In genomic region chr10:30510932-30511700, GRCh38 we compare ENCODE assay signal across 12 cellular contexts.
DNase-seq lines count a peak whose midpoint lies in the region; ATAC-seq and TF ChIP-seq lines count a peak whose summit lies in the region.
"Had no signal": no experiment of that assay in that cellular context is flagged by ENCODE, and none has a peak within 500 bp of the region (broad histone marks: within the 10 kb centered on the region; RNA-seq: fewer than 3 reads in every experiment).

No MANE protein-coding gene starts in this region.

- no peaks in the 10 kb centered on the region for H3K36me3 ChIP-seq in prostate gland
- H3K36me3 ChIP-seq: SJSA1 had no signal

- H3K9me3 Mint-ChIP-seq in activated CD8-positive, alpha-beta T cell treated with anti-CD3 and anti-CD28 coated beads for 36 hours = no peaks in the 10 kb centered on the region

- 41% methylated on average over 4 of the region's 4 CpGs for WGBS in prostate gland

- CTCF ChIA-PET in activated CD8-positive, alpha-beta T cell treated with anti-CD3 and anti-CD28 coated beads for 36 hours (lab: Charles Lee) = no interaction called here

- H3K27me3 Mint-ChIP-seq in activated CD8-positive, alpha-beta T cell treated with anti-CD3 and anti-CD28 coated beads for 36 hours = no peaks in the 10 kb centered on the region

- no peak overlapping the region for H3K4me3 ChIP-seq in prostate gland
- H3K4me3 ChIP-seq: SJSA1 had no signal

- TF ChIP-seq POLR2A in prostate gland (IDR thresholded peaks at IDR 0.05) = no peak

- POLR2A ChIA-PET in activated CD8-positive, alpha-beta T cell treated with anti-CD3 and anti-CD28 coated beads for 36 hours (lab: Charles Lee) = interaction anchor here (1.5 kb wide), 1 partner anchor 17 kb away, joined by 3 read pairs; no protein-coding TSS in a partner anchor

- no peaks in the 10 kb centered on the region for H3K36me3 Mint-ChIP-seq in activated CD8-positive, alpha-beta T cell treated with anti-CD3 and anti-CD28 coated beads for 36 hours (ENCODE audit: low read depth)

- intact Hi-C loops in activated CD8-positive, alpha-beta T cell treated with anti-CD3 and anti-CD28 coated beads for 36 hours (cut with micrococcal nuclease) = loop anchor here (5.0 kb wide), 1 partner anchor 74 kb away; no protein-coding TSS in a partner anchor
- intact Hi-C loops in prostate gland (cut with DNase I) = no loop called here

- H3K4me1 ChIP-seq in prostate gland (replicated peaks) = no peaks in the 10 kb centered on the region

- no peak for DNase-seq in activated CD4-positive, CD25-positive, alpha-beta regulatory T cell treated with anti-CD3 and anti-CD28 coated beads, Interleukin-2, amount 50 U/mL, for 72 hours
- DNase-seq in activated CD8-positive, alpha-beta T cell treated with anti-CD3 and anti-CD28 coated beads for 36 hours = no peak
- no peak for DNase-seq in stimulated activated naive CD8-positive, alpha-beta T cell treated with anti-CD3 and anti-CD28 coated beads, Interleukin-15, Interleukin-2, amounts not matched to agents 100 U/mL and 50 U/mL, for 24 hours
- DNase-seq in SKM-1 treated with dmso at 0.1 percent for 144 hours (lab: John Stamatoyannopoulos, UW; ENCODE audit: unreplicated experiment) (no peak), NCI-H2196 (lab: John Stamatoyannopoulos, UW; ENCODE audit: unreplicated experiment) (no peak), prostate gland (ENCODE audit: low spot score) (no peak)
- DNase-seq: activated naive CD4-positive, alpha-beta T cell treated with anti-CD3 and anti-CD28 coated beads, Interleukin-2, amount 50 U/mL, for 16 hours; KG1 had no signal

- no peaks in the 10 kb centered on the region for H3K9me3 ChIP-seq in prostate gland
- H3K9me3 ChIP-seq: SJSA1 had no signal

- H3K27ac ChIP-seq in prostate gland = no peak overlapping the region
- H3K27ac ChIP-seq: 22Rv1, SJSA1 had no signal

- peak; percentile 30 to 55 for ATAC-seq in activated CD4-positive, CD25-positive, alpha-beta regulatory T cell treated with anti-CD3 and anti-CD28 coated beads, Interleukin-2, amount 50 U/mL, for 24 hours
- ATAC-seq in HG02970 (IDR thresholded peaks at IDR 0.05; ENCODE audit: low FRiP score, unreplicated experiment) = peak; percentile 41
- peak; percentile 45 for ATAC-seq in activated CD8-positive, alpha-beta T cell treated with anti-CD3 and anti-CD28 coated beads for 36 hours
- ATAC-seq in stimulated activated naive CD8-positive, alpha-beta T cell treated with anti-CD3 and anti-CD28 coated beads, Interleukin-15, Interleukin-2, amounts not matched to agents 100 U/mL and 50 U/mL, for 24 hours = peak; percentile 2

- H3K4me1 Mint-ChIP-seq in activated CD8-positive, alpha-beta T cell treated with anti-CD3 and anti-CD28 coated beads for 36 hours (ENCODE audit: low read depth) = peaks cover 22% of the 10 kb centered on the region

- H3K27ac Mint-ChIP-seq in activated CD8-positive, alpha-beta T cell treated with anti-CD3 and anti-CD28 coated beads for 36 hours = peak overlapping the region; percentile 13

- H3K4me3 Mint-ChIP-seq in activated CD8-positive, alpha-beta T cell treated with anti-CD3 and anti-CD28 coated beads for 36 hours = no peak overlapping the region

- H3K27me3 ChIP-seq in prostate gland (replicated peaks; ENCODE audit: insufficient read depth) = no peaks in the 10 kb centered on the region
- H3K27me3 ChIP-seq: SJSA1 had no signal

- no peak for TF ChIP-seq CTCF in activated CD8-positive, alpha-beta T cell treated with anti-CD3 and anti-CD28 coated beads for 36 hours (IDR thresholded peaks at IDR 0.05)
- no peak for TF ChIP-seq CTCF in prostate gland (IDR thresholded peaks at IDR 0.05)
